In the genomic region with DNA sequence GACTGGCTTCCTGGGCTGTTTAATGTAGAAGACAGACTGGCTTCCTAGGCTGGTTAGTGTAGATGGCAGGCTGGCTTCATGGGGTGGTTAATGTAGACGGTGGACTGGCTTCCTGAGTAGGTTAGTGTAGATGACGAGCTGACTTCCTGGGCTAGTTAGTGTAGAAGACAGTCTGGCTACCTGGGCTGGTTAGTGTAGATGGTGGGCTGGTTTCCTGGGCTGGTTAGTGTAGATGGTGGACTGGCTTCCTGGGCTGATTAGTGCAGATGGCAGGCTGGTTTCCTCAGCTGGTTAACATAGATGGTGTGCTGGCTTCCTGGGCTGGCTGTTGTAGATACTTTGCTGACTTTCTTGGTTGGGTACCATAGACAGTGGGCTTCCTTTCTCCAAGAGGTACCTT, we compare ENCODE assay signal across 28 cellular contexts.
"Had no signal": no experiment of that assay in that cellular context is flagged by ENCODE, and none has a peak within 500 bp of the region (broad histone marks: within the 10 kb centered on the region; RNA-seq: fewer than 3 reads in every experiment).

No MANE protein-coding gene starts in this region.

- H3K4me3 ChIP-seq: adrenal gland, body of pancreas, SJCRH30, SK-N-MC had no signal

- ATAC-seq: activated naive CD4-positive, alpha-beta T cell treated with anti-CD3 and anti-CD28 coated beads, Interleukin-2, amount 50 U/mL, for 72 hours; body of pancreas; Panc1 had no signal

- H3K9ac ChIP-seq: KMS-11 had no signal

- DNase-seq: activated CD4-positive, alpha-beta T cell treated with anti-CD3 and anti-CD28 coated beads for 1 hour; activated CD4-positive, alpha-beta T cell treated with anti-CD3 and anti-CD28 coated beads, Interleukin-2, amount 10 ng/mL, durations not matched to agents 24 days and 14 days; activated CD4-positive, alpha-beta T cell treated with anti-CD3 and anti-CD28 coated beads, Interleukin-2, amount 50 U/mL, for 4 hours; activated CD4-positive, CD25-positive, alpha-beta regulatory T cell; activated gamma-delta T cell treated with Interleukin-2 at 50 U/mL for 16 hours; activated naive CD4-positive, alpha-beta T cell treated with anti-CD3 and anti-CD28 coated beads for 36 hours; activated T-cell treated with anti-CD3 and anti-CD28 coated beads for 4 hours; activated T-cell treated with anti-CD3 and anti-CD28 coated beads, Interleukin-2, amount 50 U/mL, for 48 hours; adrenal gland; body of pancreas; central memory CD4-positive, alpha-beta T cell; NCI-H1105; NCI-H1436; NCI-H1694; NCI-H1930; NCI-H2081 treated with DMSO at 0.1 percent for 48 hours; NCI-H226; NCI-H446 treated with DMSO at 0.1 percent for 48 hours; NCI-H524; SHP77; SJCRH30; T1000; WERI-Rb-1 had no signal

- H3K9me3 ChIP-seq: SJCRH30 had no signal

- H3K4me3 Mint-ChIP-seq: activated CD4-positive, alpha-beta T cell treated with anti-CD3 and anti-CD28 coated beads, Interleukin-2, amount 10 ng/mL, durations not matched to agents 24 days and 14 days; activated naive CD4-positive, alpha-beta T cell treated with anti-CD3 and anti-CD28 coated beads for 36 hours had no signal

- H3K4me2 ChIP-seq: KMS-11 had no signal

- H3K27ac ChIP-seq: adrenal gland, body of pancreas, KMS-11, SJCRH30, SK-N-MC, WERI-Rb-1 had no signal

- H3K36me3 ChIP-seq: adrenal gland, SJCRH30, WERI-Rb-1 had no signal

- H3K4me1 ChIP-seq: adrenal gland, body of pancreas, SJCRH30 had no signal

- H3K4me1 Mint-ChIP-seq: activated CD4-positive, alpha-beta T cell treated with anti-CD3 and anti-CD28 coated beads, Interleukin-2, amount 10 ng/mL, durations not matched to agents 24 days and 14 days had no signal

- H3K27me3 Mint-ChIP-seq: activated CD4-positive, alpha-beta T cell treated with anti-CD3 and anti-CD28 coated beads, Interleukin-2, amount 10 ng/mL, durations not matched to agents 24 days and 14 days had no signal

- H3K27ac Mint-ChIP-seq: activated CD4-positive, alpha-beta T cell treated with anti-CD3 and anti-CD28 coated beads, Interleukin-2, amount 10 ng/mL, durations not matched to agents 24 days and 14 days had no signal

- H3K27me3 ChIP-seq: adrenal gland, body of pancreas, SJCRH30 had no signal

- FAIRE-seq: astrocyte had no signal
